Comparison of ENCODE assay signal across 2 cellular contexts in genomic region chr17:57867126-57867525, GRCh38.
TF ChIP-seq lines count a peak whose summit lies in the region.

No MANE protein-coding gene starts in this region.

TF ChIP-seq in A549, 52 proteins besides CTCF, POLR2A, EP300 and RAD21:
- no peak for TF ChIP-seq RARB (CRISPR knock-in tag; IDR thresholded peaks at IDR 0.05)
- TF ChIP-seq HOXA7 (CRISPR knock-in tag; IDR thresholded peaks at IDR 0.05) = no peak
- no peak for TF ChIP-seq MAFK (IDR thresholded peaks at IDR 0.05; ENCODE audit: partially characterized antibody)
- TF ChIP-seq REST (IDR thresholded peaks at IDR 0.05) = no peak
- no peak for TF ChIP-seq TP53 (CRISPR knock-in tag; IDR thresholded peaks at IDR 0.05)
- TF ChIP-seq HES2 (IDR thresholded peaks at IDR 0.05) = no peak
- TF ChIP-seq CBX2 (IDR thresholded peaks at IDR 0.05; ENCODE audit: borderline replicate concordance, low read depth) = no peak

TF ChIP-seq in H1, 55 proteins besides CTCF, POLR2A, EP300 and RAD21:
- TF ChIP-seq CREB1 (IDR thresholded peaks at IDR 0.05) = no peak
- TF ChIP-seq SIX5 (IDR thresholded peaks at IDR 0.05; ENCODE audit: low read depth, low read length) = no peak
- TF ChIP-seq GABPA (IDR thresholded peaks at IDR 0.05; ENCODE audit: borderline replicate concordance, insufficient read depth, low read length) = no peak
- TF ChIP-seq MAFK (IDR thresholded peaks at IDR 0.05; ENCODE audit: low read depth, low read length) = no peak
- TF ChIP-seq YY1 (IDR thresholded peaks at IDR 0.05; ENCODE audit: low read depth, low read length) = no peak
